ENCODE assay signal across 12 cellular contexts in the genomic region with DNA sequence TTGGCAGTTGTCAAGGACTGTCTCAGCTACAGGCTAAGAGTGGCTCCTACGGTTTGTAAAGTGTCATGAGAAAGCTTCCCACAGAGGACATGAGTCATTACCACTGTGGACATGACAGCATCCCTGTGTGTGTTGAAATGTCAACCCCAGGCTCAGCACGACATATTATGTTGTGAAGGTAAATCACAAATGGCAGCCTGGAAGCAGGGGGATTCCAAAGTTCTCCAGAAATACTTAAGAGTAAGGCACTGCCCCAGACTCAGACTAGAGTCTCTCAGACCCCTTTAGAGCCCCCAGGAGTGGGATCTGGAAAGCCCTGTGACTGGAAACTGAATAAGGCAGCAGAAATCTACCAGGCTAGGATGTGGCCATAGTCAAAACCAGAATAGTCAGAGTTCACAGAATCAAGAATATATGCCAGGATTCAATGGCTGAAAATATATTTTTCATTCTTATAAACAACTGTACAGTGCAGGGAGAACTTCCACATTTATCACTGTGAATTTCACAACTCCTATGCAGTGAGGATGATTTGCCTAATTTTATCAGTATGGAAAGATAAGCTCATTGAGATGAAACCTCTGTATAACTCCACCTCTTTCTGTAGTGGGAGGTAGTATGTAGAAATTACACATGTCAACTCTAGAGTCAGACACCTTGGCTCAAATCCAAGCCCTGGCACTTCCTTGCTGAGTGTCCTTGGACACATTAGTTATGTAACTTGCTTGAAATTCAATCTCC.
A peak's percentile ranks its signal among the peaks of the same experiment; 100 is the strongest.
DNase-seq lines count a peak whose midpoint lies in the region; ATAC-seq, FAIRE-seq and TF ChIP-seq lines count a peak whose summit lies in the region.
"Had no signal": no experiment of that assay in that cellular context is flagged by ENCODE, and none has a peak within 500 bp of the region (broad histone marks: within the 10 kb centered on the region; RNA-seq: fewer than 3 reads in every experiment).

No MANE protein-coding gene starts in this region.

- peak overlapping the region; percentile 15 for H3K4me3 Mint-ChIP-seq in T-helper 2 cell treated with Interferon-gamma antibody and Interleukin-4, amounts not matched to agents 5 μg/mL and 100 μg/mL, for 36 hours
- H3K4me3 Mint-ChIP-seq in astrocyte (ENCODE audit: unreplicated experiment), result no peak overlapping the region
- H3K4me3 Mint-ChIP-seq: T-cell had no signal

- no peaks in the 10 kb centered on the region for H4K20me1 ChIP-seq in astrocyte (ENCODE audit: insufficient read depth, low read length)
- H4K20me1 ChIP-seq: BLaER1 had no signal

- DNase-seq in T-helper 2 cell treated with Interferon-gamma antibody and Interleukin-4, amounts not matched to agents 5 μg/mL and 100 μg/mL, for 36 hours (ENCODE audit: low spot score), result peak; percentile 58
- DNase-seq in T-helper 2 cell, result no peak
- DNase-seq in NCI-H187 treated with DMSO at 0.1 percent for 48 hours (lab: John Stamatoyannopoulos, UW), result peak; percentile 51
- DNase-seq in astrocyte (ENCODE audit: low read depth), result peak; percentile 22
- DNase-seq in stimulated activated CD4-positive, alpha-beta T cell treated with anti-CD3 and anti-CD28 coated beads, Interleukin-4, amount 100 ng/mL, for 24 hours, result peak; percentile 47
- DNase-seq in LoVo (ENCODE audit: low spot score), result no peak
- no peak for DNase-seq in gastrocnemius medialis
- DNase-seq: effector memory CD4-positive, alpha-beta T cell had no signal

- H3K4me1 ChIP-seq in astrocyte (ENCODE audit: insufficient read depth, low read length) (no peaks in the 10 kb centered on the region), gastrocnemius medialis (no peaks in the 10 kb centered on the region)

- H3K9me3 Mint-ChIP-seq in T-helper 2 cell treated with Interferon-gamma antibody and Interleukin-4, amounts not matched to agents 5 μg/mL and 100 μg/mL, for 36 hours, result no peaks in the 10 kb centered on the region
- H3K9me3 Mint-ChIP-seq in astrocyte (ENCODE audit: unreplicated experiment), result peaks cover 7% of the 10 kb centered on the region
- H3K9me3 Mint-ChIP-seq: T-cell had no signal

- H3K4me1 Mint-ChIP-seq in T-helper 2 cell treated with Interferon-gamma antibody and Interleukin-4, amounts not matched to agents 5 μg/mL and 100 μg/mL, for 36 hours (ENCODE audit: low read depth), result peaks cover 7% of the 10 kb centered on the region
- H3K4me1 Mint-ChIP-seq in astrocyte (ENCODE audit: low read depth, unreplicated experiment), result peaks cover 24% of the 10 kb centered on the region

- no peaks in the 10 kb centered on the region for H3K36me3 Mint-ChIP-seq in T-helper 2 cell treated with Interferon-gamma antibody and Interleukin-4, amounts not matched to agents 5 μg/mL and 100 μg/mL, for 36 hours (ENCODE audit: low read depth)
- H3K36me3 Mint-ChIP-seq in astrocyte (ENCODE audit: low read depth, unreplicated experiment), result no peaks in the 10 kb centered on the region
- H3K36me3 Mint-ChIP-seq: T-cell had no signal

- H3K27me3 Mint-ChIP-seq in T-helper 2 cell treated with Interferon-gamma antibody and Interleukin-4, amounts not matched to agents 5 μg/mL and 100 μg/mL, for 36 hours (ENCODE audit: low read depth), result no peaks in the 10 kb centered on the region
- no peaks in the 10 kb centered on the region for H3K27me3 Mint-ChIP-seq in astrocyte (ENCODE audit: low read depth, unreplicated experiment)

- H3K27ac ChIP-seq in astrocyte (ENCODE audit: low read depth, low read length) (no peak overlapping the region), gastrocnemius medialis (no peak overlapping the region)
- H3K27ac ChIP-seq: BLaER1 had no signal

- intact Hi-C loops in gastrocnemius medialis (cut with DNase I; ENCODE audit: low total_unique reads), result no loop called here

- no peak overlapping the region for H3K4me2 ChIP-seq in astrocyte (ENCODE audit: low read length)
- H3K4me2 ChIP-seq: BLaER1 had no signal

- in situ Hi-C loops in gastrocnemius medialis (cut with MboI; ENCODE audit: low sequenced_read_pairs in 4 of 4), result no loop called here

- H3K9me3 ChIP-seq in astrocyte (ENCODE audit: insufficient read depth, low read depth, low read length) (no peaks in the 10 kb centered on the region), gastrocnemius medialis (no peaks in the 10 kb centered on the region)
- H3K9me3 ChIP-seq: BLaER1, mucosa of descending colon had no signal

- peak; percentile 68 for FAIRE-seq in astrocyte (lab: Jason Lieb, UNC)

- no peak for ATAC-seq in HG02642 (IDR thresholded peaks at IDR 0.05; ENCODE audit: poor library complexity, unreplicated experiment)
- no peak for ATAC-seq in gastrocnemius medialis
- ATAC-seq: mucosa of descending colon, T-cell had no signal

- TF ChIP-seq CTCF in astrocyte (IDR thresholded peaks at IDR 0.05; ENCODE audit: insufficient read depth, low read depth, low read length) (no peak), gastrocnemius medialis (IDR thresholded peaks at IDR 0.05 in 4 of 5, conservative IDR thresholded peaks at IDR 0.05 in 1 of 5) (no peak)

- H3K4me3 ChIP-seq in astrocyte (ENCODE audit: insufficient read depth, low read depth, low read length), result no peak overlapping the region
- no peak overlapping the region for H3K4me3 ChIP-seq in gastrocnemius medialis
- H3K4me3 ChIP-seq: BLaER1, mucosa of descending colon had no signal

- H2AFZ ChIP-seq in astrocyte (ENCODE audit: low read depth, low read length), result no peak overlapping the region

- H3K79me2 ChIP-seq in astrocyte (ENCODE audit: insufficient read depth, low read length), result no peaks in the 10 kb centered on the region

- no peak overlapping the region for H3K9ac ChIP-seq in astrocyte (ENCODE audit: low read length)
- H3K9ac ChIP-seq: BLaER1 had no signal

- peak overlapping the region; percentile 56 for H3K27ac Mint-ChIP-seq in T-helper 2 cell treated with Interferon-gamma antibody and Interleukin-4, amounts not matched to agents 5 μg/mL and 100 μg/mL, for 36 hours
- H3K27ac Mint-ChIP-seq in astrocyte (ENCODE audit: unreplicated experiment), result peak overlapping the region; percentile 63
- H3K27ac Mint-ChIP-seq: T-cell had no signal

- H3K36me3 ChIP-seq in astrocyte (ENCODE audit: insufficient read depth, low read length), result no peaks in the 10 kb centered on the region
- H3K36me3 ChIP-seq in gastrocnemius medialis, result no peaks in the 10 kb centered on the region
- H3K36me3 ChIP-seq: BLaER1 had no signal

- no peak for TF ChIP-seq POLR2A in gastrocnemius medialis (IDR thresholded peaks at IDR 0.05)

- H3K27me3 ChIP-seq in astrocyte (ENCODE audit: insufficient read depth, low read length), result no peaks in the 10 kb centered on the region
- H3K27me3 ChIP-seq in gastrocnemius medialis, result no peaks in the 10 kb centered on the region
- H3K27me3 ChIP-seq: BLaER1 had no signal

Comparison
In these comparisons a context has a peak if more than half of its experiments do, and no peak if none do; other contexts are left out.
1. DNase-seq: peak in T-helper 2 cell treated with Interferon-gamma antibody and Interleukin-4, amounts not matched to agents 5 μg/mL and 100 μg/mL, for 36 hours (single experiment), NCI-H187 treated with DMSO at 0.1 percent for 48 hours (single experiment), astrocyte (single experiment) and stimulated activated CD4-positive, alpha-beta T cell treated with anti-CD3 and anti-CD28 coated beads, Interleukin-4, amount 100 ng/mL, for 24 hours (single experiment); none in T-helper 2 cell (0 of 5), LoVo (single experiment) and gastrocnemius medialis (0 of 2).